Comparison of ENCODE assay signal across 23 cellular contexts in genomic region chr3:159305017-159305416, GRCh38.
A peak's percentile ranks its signal among the peaks of the same experiment; 100 is the strongest.
DNase-seq lines count a peak whose midpoint lies in the region; ATAC-seq and TF ChIP-seq lines count a peak whose summit lies in the region.
"Had no signal": no experiment of that assay in that cellular context is flagged by ENCODE, and none has a peak within 500 bp of the region (broad histone marks: within the 10 kb centered on the region; RNA-seq: fewer than 3 reads in every experiment).

No MANE protein-coding gene starts in this region.

- H4K8ac ChIP-seq in mesenchymal stem cell (ENCODE audit: low read length), result peak overlapping the region; percentile 8
- H4K8ac ChIP-seq in neuronal stem cell (ENCODE audit: low read depth, low read length), result no peak overlapping the region

- H3K4me1 Mint-ChIP-seq in WTC11, result peaks cover 6% of the 10 kb centered on the region
- H3K4me1 Mint-ChIP-seq in CD4-positive, alpha-beta T cell (ENCODE audit: low read depth), result no peaks in the 10 kb centered on the region
- H3K4me1 Mint-ChIP-seq: CD14-positive monocyte; CD4-positive, CD25-positive, alpha-beta regulatory T cell had no signal

- peaks cover 14% of the 10 kb centered on the region for H3K9me3 Mint-ChIP-seq in WTC11
- H3K9me3 Mint-ChIP-seq in CD4-positive, alpha-beta T cell, result no peaks in the 10 kb centered on the region

- no peaks in the 10 kb centered on the region for H3K27me3 ChIP-seq in mesenchymal stem cell (ENCODE audit: control insufficient read depth in 1 of 2, insufficient read depth in 1 of 2, low read length in 2 of 2)
- H3K27me3 ChIP-seq in neuronal stem cell (ENCODE audit: control insufficient read depth in 3 of 3, insufficient read depth in 3 of 3, low read depth in 1 of 3, low read length in 3 of 3), result no peaks in the 10 kb centered on the region
- H3K27me3 ChIP-seq in CD4-positive, alpha-beta T cell (ENCODE audit: control insufficient read depth, insufficient read depth, low read length), result no peaks in the 10 kb centered on the region
- H3K27me3 ChIP-seq: BE2C, BLaER1 had no signal

- H3K4ac ChIP-seq in mesenchymal stem cell (ENCODE audit: low read depth in 1 of 2, low read length in 2 of 2) (no peak overlapping the region), neuronal stem cell (ENCODE audit: low read length) (peak overlapping the region; percentile 61)

- H2AFZ ChIP-seq in mesenchymal stem cell (ENCODE audit: low read depth, low read length), result no peak overlapping the region
- no peak overlapping the region for H2AFZ ChIP-seq in neuronal stem cell (ENCODE audit: low read length)

- H3K27ac Mint-ChIP-seq in WTC11, result no peak overlapping the region
- H3K27ac Mint-ChIP-seq in CD4-positive, alpha-beta T cell, result no peak overlapping the region
- H3K27ac Mint-ChIP-seq: CD14-positive monocyte; CD4-positive, CD25-positive, alpha-beta regulatory T cell; CD8-positive, alpha-beta T cell had no signal

- no peaks in the 10 kb centered on the region for H3K36me3 ChIP-seq in mesenchymal stem cell (ENCODE audit: control insufficient read depth in 1 of 2, insufficient read depth in 2 of 2, low read depth in 1 of 2, low read length in 2 of 2)
- no peaks in the 10 kb centered on the region for H3K36me3 ChIP-seq in neuronal stem cell (replicated peaks in 1 of 2; ENCODE audit: control insufficient read depth in 2 of 2, insufficient read depth in 2 of 2, low read length in 2 of 2)
- H3K36me3 ChIP-seq: BE2C, BLaER1 had no signal

- no peak overlapping the region for H3K4me3 ChIP-seq in mesenchymal stem cell (ENCODE audit: insufficient read depth in 1 of 2, low read depth in 1 of 2, low read length in 2 of 2)
- H3K4me3 ChIP-seq in neuronal stem cell (ENCODE audit: low read length in 2 of 2), result no peak overlapping the region
- H3K4me3 ChIP-seq: BLaER1, GM12878 had no signal

- CTCF ChIA-PET in WTC11 (lab: Charles Lee), result interaction anchor here (1.3 to 1.4 kb wide), 2 partner anchors 17 to 684 kb away, joined by 3 to 5 read pairs; partner anchors contain the start of gene IL12A
- CTCF ChIA-PET in CD4-positive, alpha-beta T cell (lab: Charles Lee), result no interaction called here

- H3K4me2 ChIP-seq in mesenchymal stem cell (ENCODE audit: low read length, poor library complexity, severe bottlenecking) (no peak overlapping the region), neuronal stem cell (ENCODE audit: insufficient read depth, low read length, poor library complexity, severe bottlenecking) (no peak overlapping the region)
- H3K4me2 ChIP-seq: BLaER1 had no signal

- no peak for TF ChIP-seq CTCF in WTC11 (IDR thresholded peaks at IDR 0.05)
- TF ChIP-seq CTCF in CD4-positive, alpha-beta T cell (IDR thresholded peaks at IDR 0.05), result no peak

- H3K23ac ChIP-seq in mesenchymal stem cell (ENCODE audit: low read length in 2 of 2) (no peak overlapping the region), neuronal stem cell (ENCODE audit: low read depth, low read length, poor library complexity) (no peak overlapping the region)

- H4K91ac ChIP-seq in mesenchymal stem cell (ENCODE audit: low read length) (no peak overlapping the region), neuronal stem cell (ENCODE audit: low read depth, low read length, poor library complexity) (no peak overlapping the region)

- DNase-seq in WTC11 (ENCODE audit: low spot score) (peak; percentile 10), mesenchymal stem cell (no peak), neuronal stem cell (ENCODE audit: low spot score) (no peak)
- DNase-seq in CD4-positive, alpha-beta T cell, result no peak
- no peak for DNase-seq in effector CD8-positive, alpha-beta T cell (lab: John Stamatoyannopoulos, UW)
- no peak for DNase-seq in activated effector memory CD4-positive, alpha-beta T cell treated with Interleukin-2 at 50 U/mL for 16 hours
- DNase-seq: 8988T; ACHN; BE2C; C1 segment of cervical spinal cord; Caco-2; CD4-positive, CD25-positive, alpha-beta regulatory T cell; CD8-positive, alpha-beta T cell; DMS 273 treated with DMSO at 0.1 percent for 48 hours; DMS153; DMS53; DMS79; DND-41; EL; GDM1 had no signal

- H2BK5ac ChIP-seq in mesenchymal stem cell (ENCODE audit: low read depth, low read length, poor library complexity, severe bottlenecking), result no peak overlapping the region
- H2BK5ac ChIP-seq in neuronal stem cell (ENCODE audit: low read length), result no peak overlapping the region

- ATAC-seq in WTC11, result peak; percentile 28; the same call in 1 of the 2 replicates
- no peak for ATAC-seq in CD4-positive, alpha-beta T cell (ENCODE audit: poor library complexity)
- ATAC-seq: CD8-positive, alpha-beta T cell; GM12878 had no signal

- H3K4me3 Mint-ChIP-seq in WTC11, result no peak overlapping the region
- no peak overlapping the region for H3K4me3 Mint-ChIP-seq in CD4-positive, alpha-beta T cell
- H3K4me3 Mint-ChIP-seq: CD14-positive monocyte; CD4-positive, CD25-positive, alpha-beta regulatory T cell; CD8-positive, alpha-beta T cell had no signal

- no peaks in the 10 kb centered on the region for H3K27me3 Mint-ChIP-seq in WTC11 (ENCODE audit: low read depth)
- peaks cover 5% of the 10 kb centered on the region for H3K27me3 Mint-ChIP-seq in CD4-positive, alpha-beta T cell

- H2BK120ac ChIP-seq in mesenchymal stem cell (ENCODE audit: low read depth, low read length) (no peak overlapping the region), neuronal stem cell (ENCODE audit: low read depth, low read length) (no peak overlapping the region)

- H3K79me1 ChIP-seq in mesenchymal stem cell (replicated peaks; ENCODE audit: low read length, poor library complexity, severe bottlenecking) (no peaks in the 10 kb centered on the region), neuronal stem cell (ENCODE audit: low read depth, low read length) (no peaks in the 10 kb centered on the region)

- no peak overlapping the region for H2BK12ac ChIP-seq in mesenchymal stem cell (ENCODE audit: low read length in 2 of 2)
- no peak overlapping the region for H2BK12ac ChIP-seq in neuronal stem cell (ENCODE audit: low read length)

- no peak overlapping the region for H2AK5ac ChIP-seq in mesenchymal stem cell (ENCODE audit: low read length, severe bottlenecking)
- no peak overlapping the region for H2AK5ac ChIP-seq in neuronal stem cell (ENCODE audit: low read depth, low read length)

- H3K4me1 ChIP-seq in mesenchymal stem cell (ENCODE audit: control insufficient read depth, insufficient read depth, low read depth, low read length) (no peaks in the 10 kb centered on the region), neuronal stem cell (ENCODE audit: control insufficient read depth in 2 of 2, insufficient read depth in 1 of 2, low read depth in 1 of 2, low read length in 2 of 2) (no peaks in the 10 kb centered on the region)
- H3K4me1 ChIP-seq: BE2C, BLaER1, Caco-2 had no signal

- H2BK15ac ChIP-seq in mesenchymal stem cell (ENCODE audit: low read depth, poor library complexity, severe bottlenecking) (no peak overlapping the region), neuronal stem cell (ENCODE audit: low read length) (no peak overlapping the region)

- no peak overlapping the region for H3K14ac ChIP-seq in mesenchymal stem cell (ENCODE audit: low read length in 2 of 2)
- no peak overlapping the region for H3K14ac ChIP-seq in neuronal stem cell (ENCODE audit: low read length)

- POLR2A ChIA-PET in WTC11 (lab: Charles Lee), result no interaction called here
- POLR2A ChIA-PET in CD4-positive, alpha-beta T cell (lab: Charles Lee), result no interaction called here

- no peak overlapping the region for H3K9ac ChIP-seq in mesenchymal stem cell (ENCODE audit: low read length)
- H3K9ac ChIP-seq in neuronal stem cell (ENCODE audit: low read depth, low read length, poor library complexity), result peak overlapping the region; percentile 67
- H3K9ac ChIP-seq: BLaER1 had no signal

- no peak overlapping the region for H3K18ac ChIP-seq in mesenchymal stem cell (ENCODE audit: low read depth in 1 of 2, low read length in 2 of 2)
- peak overlapping the region; percentile 29 for H3K18ac ChIP-seq in neuronal stem cell (ENCODE audit: low read length)

- intact Hi-C loops in CD4-positive, alpha-beta T cell (cut with DNase I, micrococcal nuclease), result no loop called here

- H3K27ac ChIP-seq in mesenchymal stem cell (ENCODE audit: low read length, poor library complexity, severe bottlenecking) (no peak overlapping the region), neuronal stem cell (replicated peaks; ENCODE audit: low read length) (no peak overlapping the region)
- no peak overlapping the region for H3K27ac ChIP-seq in CD4-positive, alpha-beta T cell (ENCODE audit: low read depth, low read length)
- H3K27ac ChIP-seq: BLaER1 had no signal

- no peaks in the 10 kb centered on the region for H3K9me3 ChIP-seq in mesenchymal stem cell (ENCODE audit: control insufficient read depth, low read length)
- no peaks in the 10 kb centered on the region for H3K9me3 ChIP-seq in neuronal stem cell (replicated peaks in 1 of 2; ENCODE audit: control insufficient read depth in 2 of 2, insufficient read depth in 1 of 2, low read depth in 1 of 2, low read length in 2 of 2)
- H3K9me3 ChIP-seq in CD4-positive, alpha-beta T cell (ENCODE audit: control insufficient read depth, low read length), result no peaks in the 10 kb centered on the region
- H3K9me3 ChIP-seq: BE2C, Caco-2 had no signal

- no peaks in the 10 kb centered on the region for H3K36me3 Mint-ChIP-seq in WTC11
- no peaks in the 10 kb centered on the region for H3K36me3 Mint-ChIP-seq in CD4-positive, alpha-beta T cell (ENCODE audit: low read depth)
- H3K36me3 Mint-ChIP-seq: CD14-positive monocyte; CD4-positive, CD25-positive, alpha-beta regulatory T cell; CD8-positive, alpha-beta T cell had no signal

TF ChIP-seq in WTC11, 78 proteins besides CTCF, POLR2A, EP300 and RAD21:
- TF ChIP-seq HMGXB4 (CRISPR knock-in tag; IDR thresholded peaks at IDR 0.05), result no peak
